ENCODE assay signal across 27 cellular contexts in genomic region chr19:16860996-16861395, GRCh38. TPM values are rescaled to one million over a fixed set of nuclear protein-coding genes. Genes with fewer than 3 reads are reported as not detected.
"Had no signal": no experiment of that assay in that cellular context is flagged by ENCODE, and none has a peak within 500 bp of the region (broad histone marks: within the 10 kb centered on the region; RNA-seq: fewer than 3 reads in every experiment).

No MANE protein-coding gene starts in this region.

- H3K27me3 Mint-ChIP-seq: activated CD4-positive, alpha-beta T cell treated with anti-CD3 and anti-CD28 coated beads, Interleukin-2, amount 10 ng/mL, durations not matched to agents 7 days and 5 days; activated naive CD8-positive, alpha-beta T cell treated with anti-CD3 and anti-CD28 coated beads, Interleukin-2, amount 10 ng/mL, durations not matched to agents 7 days and 5 days; effector memory CD8-positive, alpha-beta T cell; memory B cell; natural killer cell treated with Interleukin-12 subunit alpha and Interleukin-12 subunit beta and Interleukin-15 and Interleukin-18, amount 100 ng/mL, for 72 hours had no signal

- H3K27ac Mint-ChIP-seq: activated CD4-positive, alpha-beta T cell treated with anti-CD3 and anti-CD28 coated beads, Interleukin-2, amount 10 ng/mL, durations not matched to agents 7 days and 5 days; activated naive CD8-positive, alpha-beta T cell treated with anti-CD3 and anti-CD28 coated beads, Interleukin-2, amount 10 ng/mL, durations not matched to agents 7 days and 5 days; activated T-helper 2 cell treated with anti-CD3 and anti-CD28 coated beads, Interferon-gamma antibody, Interleukin-2, Interleukin-4, amounts not matched to agents 10 μg/mL and 5 μg/mL and 100 μg/mL, durations not matched to agents 14 hours and 24 hours and 36 hours; effector memory CD8-positive, alpha-beta T cell; memory B cell; natural killer cell treated with Interleukin-12 subunit alpha and Interleukin-12 subunit beta and Interleukin-15 and Interleukin-18, amount 100 ng/mL, for 72 hours; stimulated activated effector memory CD8-positive, alpha-beta T cell treated with anti-CD3 and anti-CD28 coated beads, Interleukin-12 subunit alpha, Interleukin-12 subunit beta, amount 100 ng/mL, for 72 hours had no signal

- H3K4me3 Mint-ChIP-seq: activated CD4-positive, alpha-beta T cell treated with anti-CD3 and anti-CD28 coated beads, Interleukin-2, amount 10 ng/mL, durations not matched to agents 7 days and 5 days; activated naive CD8-positive, alpha-beta T cell treated with anti-CD3 and anti-CD28 coated beads, Interleukin-2, amount 10 ng/mL, durations not matched to agents 7 days and 5 days; activated T-cell treated with anti-CD3 and anti-CD28 coated beads, Interleukin-2, amount 50 U/mL, for 4 hours; effector memory CD8-positive, alpha-beta T cell; memory B cell; natural killer cell treated with Interleukin-12 subunit alpha and Interleukin-12 subunit beta and Interleukin-15 and Interleukin-18, amount 100 ng/mL, for 72 hours; stimulated activated effector memory CD8-positive, alpha-beta T cell treated with anti-CD3 and anti-CD28 coated beads, Interleukin-12 subunit alpha, Interleukin-12 subunit beta, amount 100 ng/mL, for 72 hours had no signal

- H3K4me1 Mint-ChIP-seq: stimulated activated effector memory CD8-positive, alpha-beta T cell treated with anti-CD3 and anti-CD28 coated beads, Interleukin-12 subunit alpha, Interleukin-12 subunit beta, amount 100 ng/mL, for 72 hours had no signal

- DNase-seq: activated CD4-positive, alpha-beta T cell treated with anti-CD3 and anti-CD28 coated beads, Interleukin-2, amount 10 ng/mL, durations not matched to agents 7 days and 5 days; activated CD8-positive, alpha-beta memory T cell treated with anti-CD3 and anti-CD28 coated beads, Interleukin-2, amount 50 U/mL, for 48 hours; activated naive CD4-positive, alpha-beta T cell; activated naive CD8-positive, alpha-beta T cell treated with anti-CD3 and anti-CD28 coated beads, Interleukin-2, amount 10 ng/mL, durations not matched to agents 7 days and 5 days; activated T-cell treated with anti-CD3 and anti-CD28 coated beads, Interleukin-2, amount 50 U/mL, for 4 hours; amygdala; colonic mucosa; dorsolateral prefrontal cortex; effector memory CD8-positive, alpha-beta T cell; heart right ventricle; left colon; occipital lobe; small intestine; stimulated activated CD4-positive, alpha-beta T cell treated with anti-CD3 and anti-CD28 coated beads, Interleukin-2, amount 100 ng/mL, for 24 hours; stomach; T-helper 1 cell; T-helper 9 cell; transverse colon had no signal

- H3K9me3 Mint-ChIP-seq: activated CD4-positive, alpha-beta T cell treated with anti-CD3 and anti-CD28 coated beads, Interleukin-2, amount 10 ng/mL, durations not matched to agents 7 days and 5 days; activated naive CD8-positive, alpha-beta T cell treated with anti-CD3 and anti-CD28 coated beads, Interleukin-2, amount 10 ng/mL, durations not matched to agents 7 days and 5 days; activated T-cell treated with anti-CD3 and anti-CD28 coated beads, Interleukin-2, amount 50 U/mL, for 4 hours; activated T-helper 2 cell treated with anti-CD3 and anti-CD28 coated beads, Interferon-gamma antibody, Interleukin-2, Interleukin-4, amounts not matched to agents 10 μg/mL and 5 μg/mL and 100 μg/mL, durations not matched to agents 14 hours and 24 hours and 36 hours; effector memory CD8-positive, alpha-beta T cell; memory B cell; natural killer cell treated with Interleukin-12 subunit alpha and Interleukin-12 subunit beta and Interleukin-15 and Interleukin-18, amount 100 ng/mL, for 72 hours; stimulated activated effector memory CD8-positive, alpha-beta T cell treated with anti-CD3 and anti-CD28 coated beads, Interleukin-12 subunit alpha, Interleukin-12 subunit beta, amount 100 ng/mL, for 72 hours had no signal

- ATAC-seq: activated CD4-positive, CD25-positive, alpha-beta regulatory T cell treated with anti-CD3 and anti-CD28 coated beads, Interleukin-2, amount 50 U/mL, for 24 hours; activated T-cell treated with anti-CD3 and anti-CD28 coated beads, Interleukin-2, amount 50 U/mL, for 4 hours; effector memory CD8-positive, alpha-beta T cell; heart right ventricle; left colon; natural killer cell treated with Interleukin-12 subunit alpha and Interleukin-12 subunit beta and Interleukin-15 and Interleukin-18, amount 100 ng/mL, for 72 hours; sciatic nerve; stimulated activated effector memory CD8-positive, alpha-beta T cell treated with anti-CD3 and anti-CD28 coated beads, Interleukin-12 subunit alpha, Interleukin-12 subunit beta, amount 100 ng/mL, for 72 hours had no signal

RNA-seq across cellular contexts. Expression of gene F2RL3, which starts 27.8 kb away (rescaled TPM):
- total RNA-seq: activated T-helper 2 cell treated with anti-CD3 and anti-CD28 coated beads, Interferon-gamma antibody, Interleukin-2, Interleukin-4, amounts not matched to agents 10 μg/mL and 5 μg/mL and 100 μg/mL, durations not matched to agents 14 hours and 24 hours and 36 hours; bronchial epithelial cell; renal cortical epithelial cell; temporal lobe had no signal
